In the genomic region with DNA sequence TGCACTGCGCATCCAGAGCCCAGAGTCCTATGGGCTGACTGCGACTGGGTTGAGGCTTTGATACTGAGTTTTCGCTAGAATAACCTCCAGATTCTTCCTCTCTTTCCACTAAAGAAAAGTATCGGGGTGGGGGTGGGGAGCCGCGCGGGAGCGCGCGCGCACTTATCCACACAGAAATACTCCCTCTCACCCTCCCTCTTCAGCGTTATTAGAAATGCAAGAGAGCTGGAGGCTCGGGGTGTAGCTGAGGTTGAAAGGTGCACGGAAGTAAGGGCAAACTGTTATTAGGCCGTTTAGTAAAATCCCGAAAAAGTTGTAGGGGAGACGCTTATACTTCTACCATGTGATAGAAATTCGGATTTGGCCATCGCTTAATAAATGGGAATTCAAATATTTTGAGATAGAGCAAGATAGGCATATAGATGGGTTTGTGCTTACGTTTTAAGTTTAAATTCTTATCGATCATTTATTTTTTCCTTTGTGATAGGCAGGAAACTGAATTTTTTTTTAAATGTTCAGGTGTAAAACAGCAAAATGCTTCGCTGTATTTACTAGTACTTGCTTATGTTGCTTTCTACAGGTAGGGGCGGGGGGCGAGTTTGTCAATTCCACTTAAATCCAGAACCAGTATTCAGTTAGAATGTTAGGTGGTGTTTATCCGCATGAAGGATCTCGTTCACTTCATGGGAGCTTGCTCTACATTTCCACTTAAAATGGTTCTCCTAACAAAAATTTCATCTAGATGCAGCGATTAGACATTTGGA, we compare ENCODE assay signal across 8 cellular contexts. TPM values are rescaled to one million over a fixed set of nuclear protein-coding genes. Genes with fewer than 3 reads are reported as not detected.
DNase-seq lines count a peak whose midpoint lies in the region; ATAC-seq and TF ChIP-seq lines count a peak whose summit lies in the region.

No MANE protein-coding gene starts in this region.

- no peaks in the 10 kb centered on the region for H3K27me3 ChIP-seq in Karpas-422 (ENCODE audit: low read length)
- no peaks in the 10 kb centered on the region for H3K27me3 ChIP-seq in effector memory CD4-positive, alpha-beta T cell (replicated peaks; ENCODE audit: control insufficient read depth, insufficient read depth, low read length, poor library complexity, severe bottlenecking)
- no peaks in the 10 kb centered on the region for H3K27me3 ChIP-seq in tibial artery

- H3K4me1 ChIP-seq in Karpas-422 (ENCODE audit: low read length) (peaks cover 65% of the 10 kb centered on the region), tibial artery (peaks cover 0 to 70% (median 22%) of the 10 kb centered on the region in 4 donors)
- H3K4me1 ChIP-seq in effector memory CD4-positive, alpha-beta T cell (ENCODE audit: control insufficient read depth, insufficient read depth, low read length, poor library complexity, severe bottlenecking), result peaks cover 11% of the 10 kb centered on the region

- ATAC-seq in SK-N-SH treated with all-trans-retinoic acid at 6 μM for 48 hours, result peak; percentile 12

- H3K27ac ChIP-seq in Karpas-422 (ENCODE audit: low read length), result peak overlapping the region; percentile 0; the same call in 1 of the 2 replicates
- peak overlapping the region; percentile 71 for H3K27ac ChIP-seq in effector memory CD4-positive, alpha-beta T cell (ENCODE audit: insufficient read depth, low read length, poor library complexity, severe bottlenecking)
- peak overlapping the region; percentile 99 to 100 for H3K27ac ChIP-seq in tibial artery

- peak overlapping the region; percentile 83 for H3K4me2 ChIP-seq in Karpas-422 (ENCODE audit: low read depth, low read length, poor library complexity, severe bottlenecking)

- H3K36me3 ChIP-seq in Karpas-422 (ENCODE audit: insufficient read depth, low read length) (no peaks in the 10 kb centered on the region), tibial artery (no peaks in the 10 kb centered on the region)
- no peaks in the 10 kb centered on the region for H3K36me3 ChIP-seq in effector memory CD4-positive, alpha-beta T cell (ENCODE audit: control insufficient read depth, insufficient read depth, low read length)

- intact Hi-C loops in tibial artery (cut with DNase I; ENCODE audit: low total_unique reads), result loop anchor here (5.0 kb wide), 1 partner anchor 429 kb away; no protein-coding TSS in a partner anchor

- peak overlapping the region; percentile 78 for H3K9ac ChIP-seq in Karpas-422 (ENCODE audit: low read length)

- peak overlapping the region; percentile 7; the same call in 1 of the 2 replicates for H2AFZ ChIP-seq in Karpas-422 (ENCODE audit: low read length)

- H3K9me2 ChIP-seq in Karpas-422 (replicated peaks; ENCODE audit: insufficient read depth, low read length), result no peaks in the 10 kb centered on the region

- TF ChIP-seq CTCF in tibial artery (IDR thresholded peaks at IDR 0.05), result no peak

- H3K79me2 ChIP-seq in Karpas-422 (ENCODE audit: low read length), result peaks cover 56% of the 10 kb centered on the region

- H3K9me3 ChIP-seq in Karpas-422 (ENCODE audit: low read length) (no peaks in the 10 kb centered on the region), tibial artery (no peaks in the 10 kb centered on the region)
- H3K9me3 ChIP-seq in effector memory CD4-positive, alpha-beta T cell (ENCODE audit: control insufficient read depth, low read length), result no peaks in the 10 kb centered on the region

- DNase-seq in stimulated activated CD8-positive, alpha-beta memory T cell treated with anti-CD3 and anti-CD28 coated beads, Interleukin-12 subunit alpha, Interleukin-12 subunit beta, amount 100 ng/mL, for 1 hour (ENCODE audit: low read depth), result peak; percentile 2
- DNase-seq in stimulated activated CD8-positive, alpha-beta memory T cell treated with anti-CD3 and anti-CD28 coated beads, Interleukin-4, amount 100 ng/mL, for 48 hours, result no peak
- peak; percentile 82 for DNase-seq in Karpas-422
- no peak for DNase-seq in effector memory CD4-positive, alpha-beta T cell
- DNase-seq in lung microvascular endothelial cell (ENCODE audit: low read depth in 2 of 2), result peak; percentile 48 to 54
- DNase-seq in tibial artery, result peak; percentile 45 to 77
- DNase-seq in NK-92 (lab: John Stamatoyannopoulos, UW; ENCODE audit: unreplicated experiment), result no peak

- H4K20me1 ChIP-seq in Karpas-422 (ENCODE audit: insufficient read depth, low read depth, low read length), result peaks cover 22% of the 10 kb centered on the region; the same call in 1 of the 2 replicates

- peak overlapping the region; percentile 81 for H3K4me3 ChIP-seq in Karpas-422 (ENCODE audit: low read length)
- peak overlapping the region; percentile 94 for H3K4me3 ChIP-seq in effector memory CD4-positive, alpha-beta T cell (ENCODE audit: insufficient read depth, low read depth, low read length, poor library complexity, severe bottlenecking)
- peak overlapping the region; percentile 92 to 99 for H3K4me3 ChIP-seq in tibial artery

TF ChIP-seq in SK-N-SH treated with all-trans-retinoic acid at 6 μM for 48 hours, 23 proteins besides CTCF, POLR2A, EP300 and RAD21:
- TF ChIP-seq OSR1 (CRISPR knock-in tag; IDR thresholded peaks at IDR 0.05), result no peak
- no peak for TF ChIP-seq PPARA (CRISPR knock-in tag; IDR thresholded peaks at IDR 0.05; ENCODE audit: borderline replicate concordance)
- TF ChIP-seq ZNF70 (CRISPR knock-in tag; IDR thresholded peaks at IDR 0.05), result no peak
- no peak for TF ChIP-seq ISL1 (CRISPR knock-in tag; IDR thresholded peaks at IDR 0.05)
- TF ChIP-seq ZFP30 (CRISPR knock-in tag; IDR thresholded peaks at IDR 0.05), result no peak
- TF ChIP-seq RARB (CRISPR knock-in tag; IDR thresholded peaks at IDR 0.05), result no peak
- TF ChIP-seq ZNF565 (CRISPR knock-in tag; conservative IDR thresholded peaks at IDR 0.05; ENCODE audit: low read depth), result no peak
- TF ChIP-seq SNAI2 (CRISPR knock-in tag; IDR thresholded peaks at IDR 0.05), result no peak

RNA-seq across cellular contexts. Expression of a gene that starts 1.1 kb away (rescaled TPM):
- 63.0 and 114 TPM in 2 replicates for total RNA-seq in Karpas-422 (2014; rRNA removed; shearing (Covaris generic); ENCODE audit: low replicate concordance)
- 21.4 and 23.2 TPM in 2 replicates for total RNA-seq in lung microvascular endothelial cell

Comparison
In these comparisons a context has a peak if more than half of its experiments do, and no peak if none do; other contexts are left out.
1. DNase-seq: peak in stimulated activated CD8-positive, alpha-beta memory T cell treated with anti-CD3 and anti-CD28 coated beads, Interleukin-12 subunit alpha, Interleukin-12 subunit beta, amount 100 ng/mL, for 1 hour (single experiment), Karpas-422 (single experiment), lung microvascular endothelial cell (2 of 2) and tibial artery (2 of 2); none in stimulated activated CD8-positive, alpha-beta memory T cell treated with anti-CD3 and anti-CD28 coated beads, Interleukin-4, amount 100 ng/mL, for 48 hours (single experiment), effector memory CD4-positive, alpha-beta T cell (0 of 3) and NK-92 (single experiment).
2. H3K27ac ChIP-seq: peak in every context shown above with its lines; median percentile 100 in tibial artery; 71 in effector memory CD4-positive, alpha-beta T cell; 0 in Karpas-422.
3. Peak in every context shown above with its lines, with median percentiles within 50 percentile points of each other: H3K4me3 ChIP-seq.